In genomic region chr9:6900440-6900883, GRCh38 we compare ENCODE assay signal across 1 cellular context.
TF ChIP-seq lines count a peak whose summit lies in the region.

No MANE protein-coding gene starts in this region.

TF ChIP-seq in H1, 55 proteins besides CTCF, POLR2A, EP300 and RAD21 (continued from another document):
- no peak for TF ChIP-seq CTBP2 (IDR thresholded peaks at IDR 0.05; ENCODE audit: borderline replicate concordance, insufficient read depth, insufficient read length, low read length)
- TF ChIP-seq RNF2 (IDR thresholded peaks at IDR 0.05; ENCODE audit: borderline replicate concordance, low read depth, low read length, missing control alignments, poor library complexity, severe bottlenecking), result no peak
- TF ChIP-seq GABPA (IDR thresholded peaks at IDR 0.05; ENCODE audit: borderline replicate concordance, insufficient read depth, low read length), result no peak
- TF ChIP-seq HDAC6 (IDR thresholded peaks at IDR 0.05; ENCODE audit: low read depth, low read length), result no peak
- TF ChIP-seq, protein P1, sequence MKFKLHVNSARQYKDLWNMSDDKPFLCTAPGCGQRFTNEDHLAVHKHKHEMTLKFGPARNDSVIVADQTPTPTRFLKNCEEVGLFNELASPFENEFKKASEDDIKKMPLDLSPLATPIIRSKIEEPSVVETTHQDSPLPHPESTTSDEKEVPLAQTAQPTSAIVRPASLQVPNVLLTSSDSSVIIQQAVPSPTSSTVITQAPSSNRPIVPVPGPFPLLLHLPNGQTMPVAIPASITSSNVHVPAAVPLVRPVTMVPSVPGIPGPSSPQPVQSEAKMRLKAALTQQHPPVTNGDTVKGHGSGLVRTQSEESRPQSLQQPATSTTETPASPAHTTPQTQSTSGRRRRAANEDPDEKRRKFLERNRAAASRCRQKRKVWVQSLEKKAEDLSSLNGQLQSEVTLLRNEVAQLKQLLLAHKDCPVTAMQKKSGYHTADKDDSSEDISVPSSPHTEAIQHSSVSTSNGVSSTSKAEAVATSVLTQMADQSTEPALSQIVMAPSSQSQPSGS (IDR thresholded peaks at IDR 0.05; ENCODE audit: low read length), result no peak
TF ChIP-seq in H1: peak in this region for 0.
